13 cellular contexts compared by ENCODE assay signal in genomic region chr2:169822785-169823392, GRCh38. TPM values are rescaled to one million over a fixed set of nuclear protein-coding genes. Genes with fewer than 3 reads are reported as not detected.
DNase-seq lines count a peak whose midpoint lies in the region; ATAC-seq and TF ChIP-seq lines count a peak whose summit lies in the region.
"Had no signal": no experiment of that assay in that cellular context is flagged by ENCODE, and none has a peak within 500 bp of the region (broad histone marks: within the 10 kb centered on the region; RNA-seq: fewer than 3 reads in every experiment).

No MANE protein-coding gene starts in this region.

- no peak overlapping the region for H2BK120ac ChIP-seq in IMR-90 (ENCODE audit: low read depth, low read length)

- no peak overlapping the region for H2AFZ ChIP-seq in IMR-90 (replicated peaks; ENCODE audit: low read length, poor library complexity)

- no peak overlapping the region for H3K23ac ChIP-seq in IMR-90 (ENCODE audit: low read depth, low read length)

- H3K56ac ChIP-seq in IMR-90 (ENCODE audit: extremely low read depth, insufficient read depth, low read length): no peak overlapping the region

- peak overlapping the region; percentile 70 for H3K4me3 Mint-ChIP-seq in CD8-positive, alpha-beta T cell
- peak overlapping the region; percentile 93 for H3K4me3 Mint-ChIP-seq in activated naive CD8-positive, alpha-beta T cell treated with anti-CD3 and anti-CD28 coated beads for 36 hours
- peak overlapping the region; percentile 58 to 99 (median 81) for H3K4me3 Mint-ChIP-seq in naive thymus-derived CD4-positive, alpha-beta T cell

- H2BK5ac ChIP-seq in IMR-90 (ENCODE audit: low read depth, low read length, poor library complexity, severe bottlenecking): no peak overlapping the region

- no CpG with 5 or more reads among the region's 4 CpGs for WGBS in IMR-90 (ENCODE audit: extremely low coverage in 2 of 2, insufficient read length in 1 of 2), 2 experiments

- intact Hi-C loops in CD8-positive, alpha-beta T cell (cut with DNase I, micrococcal nuclease): loop anchor here (10.0 kb wide), 3 partner anchors 718 to 1612 kb away; partner anchors contain the start of genes GORASP2 (in 2 of the 2), DCAF17 (in 1 of the 2) and METTL8 (in 1 of the 2)
- intact Hi-C loops in IMR-90 (cut with micrococcal nuclease): no loop called here
- intact Hi-C loops in naive thymus-derived CD4-positive, alpha-beta T cell (cut with micrococcal nuclease): loop anchor here (10.0 kb wide), 3 partner anchors 458 to 1862 kb away; partner anchors contain the start of genes LRP2 (in 2 of the 2), DYNC1I2 (in 1 of the 2) and STK39 (in 1 of the 2)

- H3K4ac ChIP-seq in IMR-90 (ENCODE audit: low read depth, low read length): no peak overlapping the region

- no peaks in the 10 kb centered on the region for H3K9me3 ChIP-seq in CD8-positive, alpha-beta T cell (ENCODE audit: low read length)
- no peaks in the 10 kb centered on the region for H3K9me3 ChIP-seq in IMR-90 (ENCODE audit: control insufficient read depth, insufficient read depth, low read length)
- no peaks in the 10 kb centered on the region for H3K9me3 ChIP-seq in naive thymus-derived CD4-positive, alpha-beta T cell (ENCODE audit: control insufficient read depth in 2 of 3, low read length in 3 of 3)
- H3K9me3 ChIP-seq: spleen had no signal

- H3K27ac Mint-ChIP-seq in CD8-positive, alpha-beta T cell: peak overlapping the region; percentile 62
- H3K27ac Mint-ChIP-seq in activated naive CD8-positive, alpha-beta T cell treated with anti-CD3 and anti-CD28 coated beads for 36 hours: peak overlapping the region; percentile 35
- peak overlapping the region in 7 of 9 donors; percentile 22 to 84 (median 57) for H3K27ac Mint-ChIP-seq in naive thymus-derived CD4-positive, alpha-beta T cell

- peaks cover 27% of the 10 kb centered on the region for H3K4me1 ChIP-seq in CD8-positive, alpha-beta T cell (ENCODE audit: insufficient read depth, low read length)
- peaks cover 4% of the 10 kb centered on the region for H3K4me1 ChIP-seq in IMR-90 (ENCODE audit: control insufficient read depth, insufficient read depth, low read length)
- H3K4me1 ChIP-seq in naive thymus-derived CD4-positive, alpha-beta T cell (ENCODE audit: control insufficient read depth in 2 of 2, insufficient read depth in 2 of 2, low read length in 2 of 2): peaks cover 12 to 20% of the 10 kb centered on the region in 2 donors

- dilution Hi-C loops in IMR-90 (cut with HindIII; ENCODE audit: low sequenced_read_pairs, unreplicated experiment): no loop called here

- H4K5ac ChIP-seq in IMR-90 (ENCODE audit: low read depth, low read length): no peak overlapping the region

- no peaks in the 10 kb centered on the region for H3K27me3 Mint-ChIP-seq in CD8-positive, alpha-beta T cell (ENCODE audit: low read depth)
- H3K27me3 Mint-ChIP-seq in activated naive CD8-positive, alpha-beta T cell treated with anti-CD3 and anti-CD28 coated beads for 36 hours: no peaks in the 10 kb centered on the region
- H3K27me3 Mint-ChIP-seq in naive thymus-derived CD4-positive, alpha-beta T cell: no peaks in the 10 kb centered on the region

- no peak for DNase-seq in CD8-positive, alpha-beta T cell
- DNase-seq in IMR-90 (peak; percentile 14), dedifferentiated amniotic fluid mesenchymal stem cell (ENCODE audit: extremely low spot score) (no peak), HT-29 (ENCODE audit: low spot score) (no peak)
- DNase-seq in activated naive CD8-positive, alpha-beta T cell treated with anti-CD3 and anti-CD28 coated beads for 36 hours: no peak
- DNase-seq in naive thymus-derived CD4-positive, alpha-beta T cell: no peak
- DNase-seq: DMS153, foreskin fibroblast, mesendoderm, NCI-H187, spleen had no signal

- H3K36me3 ChIP-seq in CD8-positive, alpha-beta T cell (ENCODE audit: insufficient read depth, low read length): no peaks in the 10 kb centered on the region
- H3K36me3 ChIP-seq in IMR-90 (ENCODE audit: control insufficient read depth, insufficient read depth, low read length): peaks cover 2% of the 10 kb centered on the region; the same call in 1 of the 2 replicates
- H3K36me3 ChIP-seq in naive thymus-derived CD4-positive, alpha-beta T cell (ENCODE audit: control insufficient read depth in 2 of 3, insufficient read depth in 3 of 3, low read length in 3 of 3): peaks cover 0 to 5% (median 0%) of the 10 kb centered on the region in 3 experiments

- CTCF ChIA-PET in CD8-positive, alpha-beta T cell (lab: Charles Lee): interaction anchor here (1.0 to 1.6 kb wide), 2 partner anchors 23 to 35 kb away, joined by 3 read pairs; no protein-coding TSS in a partner anchor
- CTCF ChIA-PET in IMR-90 (lab: Yijun Ruan, JAX): no interaction called here
- CTCF ChIA-PET in naive thymus-derived CD4-positive, alpha-beta T cell (lab: Charles Lee): interaction anchor here (0.6 kb wide), 1 partner anchor 10 kb away, joined by 3 read pairs; no protein-coding TSS in a partner anchor

- H3K9ac ChIP-seq in IMR-90 (ENCODE audit: low read depth, low read length): no peak overlapping the region

- POLR2A ChIA-PET in CD8-positive, alpha-beta T cell (lab: Charles Lee): interaction anchor here (0.6 kb wide), 1 partner anchor 250 kb away, joined by 3 read pairs; no protein-coding TSS in a partner anchor
- POLR2A ChIA-PET in IMR-90 (lab: Charles Lee; ENCODE audit: unreplicated experiment): no interaction called here
- POLR2A ChIA-PET in naive thymus-derived CD4-positive, alpha-beta T cell (lab: Charles Lee): interaction anchor here (1.4 kb wide), 2 partner anchors 10 to 24 kb away, joined by 4 to 6 read pairs; partner anchors contain the start of gene SSB

- no TSS peak for BruUV-seq in IMR-90 (replicated peaks; lab: Mats Ljungman, UMichigan)

- no peak overlapping the region for H3K4me3 ChIP-seq in CD8-positive, alpha-beta T cell (ENCODE audit: low read depth, low read length)
- no peak overlapping the region for H3K4me3 ChIP-seq in IMR-90 (ENCODE audit: insufficient read depth, low read depth, low read length)
- no peak overlapping the region for H3K4me3 ChIP-seq in naive thymus-derived CD4-positive, alpha-beta T cell (ENCODE audit: low read length)

- no peak overlapping the region for H3K14ac ChIP-seq in IMR-90 (replicated peaks; ENCODE audit: low read depth, low read length)

- no peaks in the 10 kb centered on the region for H3K27me3 ChIP-seq in CD8-positive, alpha-beta T cell (ENCODE audit: insufficient read depth, low read length)
- H3K27me3 ChIP-seq in IMR-90 (ENCODE audit: control insufficient read depth, insufficient read depth, low read length): no peaks in the 10 kb centered on the region
- H3K27me3 ChIP-seq in naive thymus-derived CD4-positive, alpha-beta T cell (ENCODE audit: control insufficient read depth in 2 of 2, insufficient read depth in 2 of 2, low read length in 2 of 2): no peaks in the 10 kb centered on the region
- H3K27me3 ChIP-seq: spleen had no signal

- H3K36me3 Mint-ChIP-seq in CD8-positive, alpha-beta T cell: peaks cover 39% of the 10 kb centered on the region
- H3K36me3 Mint-ChIP-seq in activated naive CD8-positive, alpha-beta T cell treated with anti-CD3 and anti-CD28 coated beads for 36 hours: peaks cover 35% of the 10 kb centered on the region
- peaks cover 0 to 19% (median 10%) of the 10 kb centered on the region in 5 donors for H3K36me3 Mint-ChIP-seq in naive thymus-derived CD4-positive, alpha-beta T cell

- no peak overlapping the region for H3K18ac ChIP-seq in IMR-90 (ENCODE audit: low read depth, low read length)

- H3K4me2 ChIP-seq in IMR-90 (ENCODE audit: low read depth, low read length): no peak overlapping the region; the same call in 1 of the 2 replicates

- H4K8ac ChIP-seq in IMR-90 (ENCODE audit: low read depth in 2 of 2, low read length in 2 of 2): no peak overlapping the region

- H3K4me1 Mint-ChIP-seq in CD8-positive, alpha-beta T cell (ENCODE audit: low read depth): peaks cover 56% of the 10 kb centered on the region
- H3K4me1 Mint-ChIP-seq in activated naive CD8-positive, alpha-beta T cell treated with anti-CD3 and anti-CD28 coated beads for 36 hours: peaks cover 56% of the 10 kb centered on the region
- H3K4me1 Mint-ChIP-seq in naive thymus-derived CD4-positive, alpha-beta T cell: peaks cover 35 to 67% (median 57%) of the 10 kb centered on the region in 7 donors

- H3K9me3 Mint-ChIP-seq in CD8-positive, alpha-beta T cell: no peaks in the 10 kb centered on the region
- H3K9me3 Mint-ChIP-seq in activated naive CD8-positive, alpha-beta T cell treated with anti-CD3 and anti-CD28 coated beads for 36 hours: no peaks in the 10 kb centered on the region
- peaks cover 0 to 2% (median 0%) of the 10 kb centered on the region in 11 donors for H3K9me3 Mint-ChIP-seq in naive thymus-derived CD4-positive, alpha-beta T cell

- ATAC-seq in CD8-positive, alpha-beta T cell: no peak
- ATAC-seq in IMR-90 (ENCODE audit: low read depth) (no peak), HG03025 (IDR thresholded peaks at IDR 0.05; ENCODE audit: low FRiP score, unreplicated experiment) (no peak), GM18517 (IDR thresholded peaks at IDR 0.05; ENCODE audit: unreplicated experiment) (no peak)
- no peak for ATAC-seq in naive thymus-derived CD4-positive, alpha-beta T cell

- TF ChIP-seq RAD21 in IMR-90 (IDR thresholded peaks at IDR 0.05; ENCODE audit: low read length): no peak

- H3K9me1 ChIP-seq in IMR-90 (ENCODE audit: insufficient read depth, low read length): 0 out of 2 replicates have a peak, but pooled peaks cover 3% of the 10 kb centered on the region

- H3K79me1 ChIP-seq in IMR-90 (ENCODE audit: low read depth in 1 of 2, low read length in 2 of 2): peaks cover 21 to 50% of the 10 kb centered on the region in 2 experiments

- H3K27ac ChIP-seq in CD8-positive, alpha-beta T cell (ENCODE audit: low read depth, low read length): no peak overlapping the region
- H3K27ac ChIP-seq in IMR-90 (ENCODE audit: insufficient read depth, low read length): no peak overlapping the region
- H3K27ac ChIP-seq in naive thymus-derived CD4-positive, alpha-beta T cell (ENCODE audit: low read depth, low read length): no peak overlapping the region
- H3K27ac ChIP-seq: spleen had no signal

- no peak overlapping the region for H2BK15ac ChIP-seq in IMR-90 (ENCODE audit: low read depth, low read length)

- no peak for TF ChIP-seq POLR2A in IMR-90 (IDR thresholded peaks at IDR 0.05; ENCODE audit: low read depth, low read length)

- no peak overlapping the region for H4K91ac ChIP-seq in IMR-90 (ENCODE audit: insufficient read depth, low read depth, low read length)

- in situ Hi-C loops in IMR-90 (cut with MboI; ENCODE audit: low sequenced_read_pairs): loop anchor here (25.0 kb wide), 1 partner anchor 1114 kb away; the partner anchor contains the start of gene GORASP2

- H4K20me1 ChIP-seq in IMR-90 (ENCODE audit: insufficient read depth, low read length): peaks cover 3% of the 10 kb centered on the region

- no peak for TF ChIP-seq CTCF in CD8-positive, alpha-beta T cell (IDR thresholded peaks at IDR 0.05)
- no peak for TF ChIP-seq CTCF in IMR-90 (conservative IDR thresholded peaks at IDR 0.05; ENCODE audit: low read depth, low read length)

- H2AK9ac ChIP-seq in IMR-90 (replicated peaks; ENCODE audit: low read depth, low read length, poor library complexity): no peak overlapping the region

- no peak overlapping the region for H2AK5ac ChIP-seq in IMR-90 (ENCODE audit: low read depth, low read length)

- no peak overlapping the region for H2BK20ac ChIP-seq in IMR-90 (ENCODE audit: low read depth, low read length)

RNA-seq across cellular contexts. Expression of gene METTL5, which starts 1.8 kb away (rescaled TPM):
- 10 to 100 TPM; 13.7 to 15.8 TPM for total RNA-seq in CD8-positive, alpha-beta T cell
- total RNA-seq in IMR-90 (2012; rRNA removed): 49.8 and 81.9 TPM in 2 replicates
- polyA plus RNA-seq in IMR-90 (2012; rRNA removed): 31.7 and 38.3 TPM in 2 replicates
- polyA plus RNA-seq in IMR-90 (2012; cell fraction: cytosol; rRNA removed): 11.0 and 14.4 TPM in 2 replicates
- polyA plus RNA-seq in IMR-90 (2012; cell fraction: nucleus; rRNA removed; ENCODE audit: low replicate concordance): 2.6 and 9.9 TPM in 2 replicates
- total RNA-seq in activated naive CD8-positive, alpha-beta T cell treated with anti-CD3 and anti-CD28 coated beads for 36 hours: 100 to 1,000 TPM; 115 TPM
- 10 to 100 TPM; 21.1 to 52.9 (median 44.2) TPM for total RNA-seq in naive thymus-derived CD4-positive, alpha-beta T cell
- polyA plus RNA-seq in naive thymus-derived CD4-positive, alpha-beta T cell: 100 to 1,000 TPM; 112 to 149 TPM
- total RNA-seq in HT-29 (2014; rRNA removed; shearing (Covaris generic)): 35.8 and 43.2 TPM in 2 replicates

RNA-seq across cellular contexts. Expression of gene UBR3, which starts 4.4 kb away (rescaled TPM):
- total RNA-seq in CD8-positive, alpha-beta T cell: 10 to 100 TPM; 23.2 to 24.4 TPM
- 33.9 and 51.9 TPM in 2 replicates for total RNA-seq in IMR-90 (2012; rRNA removed)
- polyA plus RNA-seq in IMR-90 (2012; rRNA removed): 7.3 and 10.0 TPM in 2 replicates
- 1.5 and 3.0 TPM in 2 replicates for polyA plus RNA-seq in IMR-90 (2012; cell fraction: cytosol; rRNA removed)
- polyA plus RNA-seq in IMR-90 (2012; cell fraction: nucleus; rRNA removed; ENCODE audit: low replicate concordance): 2.2 and 19.8 TPM in 2 replicates
- 10 to 100 TPM; 15.1 to 17.7 TPM for total RNA-seq in activated naive CD8-positive, alpha-beta T cell treated with anti-CD3 and anti-CD28 coated beads for 36 hours
- total RNA-seq in naive thymus-derived CD4-positive, alpha-beta T cell: 10 to 100 TPM; 28.4 to 48.2 (median 44.6) TPM
- 10 to 100 TPM in 1 of 2 donors, 1 to 10 TPM in 1; 7.7 to 12.5 TPM for polyA plus RNA-seq in naive thymus-derived CD4-positive, alpha-beta T cell
- 9.6 and 11.4 TPM in 2 replicates for total RNA-seq in HT-29 (2014; rRNA removed; shearing (Covaris generic))

RNA-seq across cellular contexts. Expression of gene SSB, which starts 24.2 kb away (rescaled TPM):
- total RNA-seq in CD8-positive, alpha-beta T cell: 100 to 1,000 TPM; 150 to 170 TPM
- total RNA-seq in IMR-90 (2012; rRNA removed): 41.2 and 137 TPM in 2 replicates
- 65.5 and 75.5 TPM in 2 replicates for polyA plus RNA-seq in IMR-90 (2012; rRNA removed)
- 12.7 and 21.5 TPM in 2 replicates for polyA plus RNA-seq in IMR-90 (2012; cell fraction: cytosol; rRNA removed)
- 5.3 and 48.1 TPM in 2 replicates for polyA plus RNA-seq in IMR-90 (2012; cell fraction: nucleus; rRNA removed; ENCODE audit: low replicate concordance)
- total RNA-seq in activated naive CD8-positive, alpha-beta T cell treated with anti-CD3 and anti-CD28 coated beads for 36 hours: 100 to 1,000 TPM; 122 to 124 TPM
- total RNA-seq in naive thymus-derived CD4-positive, alpha-beta T cell: 100 to 1,000 TPM in 3 of 5 experiments, 10 to 100 TPM in 2; 88.3 to 104 (median 102) TPM
- 100 to 1,000 TPM in 1 of 2 donors, 10 to 100 TPM in 1; 80.5 to 150 TPM for polyA plus RNA-seq in naive thymus-derived CD4-positive, alpha-beta T cell
- 77.5 and 83.2 TPM in 2 replicates for total RNA-seq in HT-29 (2014; rRNA removed; shearing (Covaris generic))
